Comparison of ENCODE assay signal across 25 cellular contexts in the genomic region with DNA sequence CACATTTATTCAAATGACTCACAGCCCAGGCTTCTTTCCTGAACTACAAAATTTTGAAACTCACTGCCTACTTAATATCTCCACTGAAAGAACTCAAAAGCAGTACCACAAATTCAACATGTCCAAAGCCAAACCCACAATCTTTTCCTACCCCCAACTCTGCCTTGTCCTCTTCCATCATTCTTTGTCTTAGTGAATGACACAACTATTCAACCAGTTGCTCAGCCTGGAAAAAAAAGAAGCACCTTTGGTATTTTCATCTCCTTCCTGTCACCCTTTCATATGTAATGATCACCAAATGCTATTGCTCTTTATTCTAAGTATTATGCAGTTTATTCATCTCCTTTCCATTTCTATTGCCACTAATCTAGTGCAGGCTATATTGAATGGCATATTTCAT.
DNase-seq lines count a peak whose midpoint lies in the region; ATAC-seq, FAIRE-seq and TF ChIP-seq lines count a peak whose summit lies in the region.
"Had no signal": no experiment of that assay in that cellular context is flagged by ENCODE, and none has a peak within 500 bp of the region (broad histone marks: within the 10 kb centered on the region; RNA-seq: fewer than 3 reads in every experiment).

No MANE protein-coding gene starts in this region.

- FAIRE-seq in astrocyte (lab: Jason Lieb, UNC): no peak
- FAIRE-seq: D721Med, HepG2, RCC 7860 had no signal

- no peaks in the 10 kb centered on the region for H3K27me3 Mint-ChIP-seq in astrocyte (ENCODE audit: low read depth, unreplicated experiment)

- ATAC-seq in HG02571 (IDR thresholded peaks at IDR 0.05; ENCODE audit: unreplicated experiment) (no peak), GM21825 (IDR thresholded peaks at IDR 0.05; ENCODE audit: unreplicated experiment) (no peak)
- ATAC-seq: HepG2 had no signal

- H4K20me1 ChIP-seq in astrocyte (ENCODE audit: insufficient read depth, low read length): no peaks in the 10 kb centered on the region
- H4K20me1 ChIP-seq: BLaER1 treated with 17β-estradiol and CSF1 and Interleukin-3, amounts not matched to agents 10 nM and 100 nM had no signal

- peaks cover 8% of the 10 kb centered on the region for H3K4me1 ChIP-seq in HUES6 (ENCODE audit: control insufficient read depth, insufficient read depth, low read length)
- H3K4me1 ChIP-seq in astrocyte (ENCODE audit: insufficient read depth, low read length): no peaks in the 10 kb centered on the region
- H3K4me1 ChIP-seq: BLaER1 treated with 17β-estradiol and CSF1 and Interleukin-3, amounts not matched to agents 10 nM and 100 nM had no signal

- no peaks in the 10 kb centered on the region for H3K79me2 ChIP-seq in astrocyte (ENCODE audit: insufficient read depth, low read length)

- H3K27me3 ChIP-seq in HUES6 (ENCODE audit: control insufficient read depth, insufficient read depth, low read length) (no peaks in the 10 kb centered on the region), astrocyte (ENCODE audit: insufficient read depth, low read length) (no peaks in the 10 kb centered on the region), MG63 (peaks cover 8% of the 10 kb centered on the region)
- H3K27me3 ChIP-seq: BLaER1 treated with 17β-estradiol and CSF1 and Interleukin-3, amounts not matched to agents 10 nM and 100 nM had no signal

- no peak for TF ChIP-seq CTCF in AG04449 (IDR thresholded peaks at IDR 0.05; ENCODE audit: insufficient read depth, low read length, missing control alignments)
- TF ChIP-seq CTCF in astrocyte (IDR thresholded peaks at IDR 0.05; ENCODE audit: insufficient read depth, low read depth, low read length): no peak

- H3K4me2 ChIP-seq in astrocyte (ENCODE audit: low read length): no peak overlapping the region
- H3K4me2 ChIP-seq: BLaER1 treated with 17β-estradiol and CSF1 and Interleukin-3, amounts not matched to agents 10 nM and 100 nM; SK-N-SH had no signal

- no peak overlapping the region for H2AFZ ChIP-seq in astrocyte (ENCODE audit: low read depth, low read length)

- H3K36me3 ChIP-seq in HUES6 (ENCODE audit: control insufficient read depth, insufficient read depth, low read length) (no peaks in the 10 kb centered on the region), astrocyte (ENCODE audit: insufficient read depth, low read length) (no peaks in the 10 kb centered on the region), MG63 (no peaks in the 10 kb centered on the region)
- H3K36me3 ChIP-seq: BLaER1 treated with 17β-estradiol and CSF1 and Interleukin-3, amounts not matched to agents 10 nM and 100 nM had no signal

- H3K9me3 ChIP-seq in HUES6 (ENCODE audit: control insufficient read depth, insufficient read depth, low read depth, low read length): no peaks in the 10 kb centered on the region
- H3K9me3 ChIP-seq in astrocyte (ENCODE audit: insufficient read depth, low read depth, low read length): no peaks in the 10 kb centered on the region
- H3K9me3 ChIP-seq in MG63: no peaks in the 10 kb centered on the region; the same call in 1 of the 2 replicates
- H3K9me3 ChIP-seq: BLaER1 treated with 17β-estradiol and CSF1 and Interleukin-3, amounts not matched to agents 10 nM and 100 nM; SK-N-SH had no signal

- POLR2A ChIA-PET in AG04449 (lab: Yijun Ruan, JAX): no interaction called here

- H3K36me3 Mint-ChIP-seq in astrocyte (ENCODE audit: low read depth, unreplicated experiment): no peaks in the 10 kb centered on the region

- peak overlapping the region; percentile 3 for H3K27ac Mint-ChIP-seq in astrocyte (ENCODE audit: unreplicated experiment)
- H3K27ac Mint-ChIP-seq: CD4-positive, alpha-beta T cell had no signal

- no peak overlapping the region for H3K4me3 ChIP-seq in AG04449 (ENCODE audit: low read depth, low read length)
- no peak overlapping the region for H3K4me3 ChIP-seq in HUES6 (ENCODE audit: low read depth, low read length)
- H3K4me3 ChIP-seq in astrocyte (ENCODE audit: insufficient read depth, low read depth, low read length): no peak overlapping the region
- H3K4me3 ChIP-seq in MG63: no peak overlapping the region
- H3K4me3 ChIP-seq: BLaER1 treated with 17β-estradiol and CSF1 and Interleukin-3, amounts not matched to agents 10 nM and 100 nM had no signal

- H3K9me3 Mint-ChIP-seq in astrocyte (ENCODE audit: unreplicated experiment): no peaks in the 10 kb centered on the region
- H3K9me3 Mint-ChIP-seq: CD4-positive, alpha-beta T cell had no signal

- 0 out of 2 replicates have a peak overlapping the region, but pooled peaks have one; percentile 60 for H3K27ac ChIP-seq in HUES6 (ENCODE audit: low read depth, low read length)
- no peak overlapping the region for H3K27ac ChIP-seq in astrocyte (ENCODE audit: low read depth, low read length)
- H3K27ac ChIP-seq: 22Rv1; BLaER1 treated with 17β-estradiol and CSF1 and Interleukin-3, amounts not matched to agents 10 nM and 100 nM had no signal

- H3K4me1 Mint-ChIP-seq in astrocyte (ENCODE audit: low read depth, unreplicated experiment): peaks cover 5% of the 10 kb centered on the region

- no peak overlapping the region for H3K4me3 Mint-ChIP-seq in astrocyte (ENCODE audit: unreplicated experiment)
- H3K4me3 Mint-ChIP-seq: CD4-positive, alpha-beta T cell had no signal

- DNase-seq in AG04449 (ENCODE audit: low read depth, low spot score): peak; percentile 9
- DNase-seq in astrocyte (ENCODE audit: low read depth): peak; percentile 23
- peak; percentile 17 for DNase-seq in iPS DF 19.7 (ENCODE audit: low read depth, low spot score)
- no peak for DNase-seq in MG63
- DNase-seq in activated CD4-positive, CD25-positive, alpha-beta regulatory T cell (lab: John Stamatoyannopoulos, UW): no peak
- DNase-seq: ACHN; CD4-positive, alpha-beta T cell; H7; Kasumi-1; NCI-H1105 treated with DMSO at 0.1 percent for 48 hours; NCI-H146; NCI-H1930; NCI-H2107; NCI-H524; NCI-H774; SK-N-SH; SW 1271 had no signal

- H3K9ac ChIP-seq in HUES6 (ENCODE audit: low read length) (no peak overlapping the region), astrocyte (ENCODE audit: low read length) (no peak overlapping the region)
- H3K9ac ChIP-seq: BLaER1 treated with 17β-estradiol and CSF1 and Interleukin-3, amounts not matched to agents 10 nM and 100 nM; SK-N-SH had no signal

- CTCF ChIA-PET in AG04449 (lab: Yijun Ruan, JAX): no interaction called here

Comparison
In these comparisons a context has a peak if more than half of its experiments do, and no peak if none do; other contexts are left out.
1. DNase-seq: peak in AG04449 (single experiment), astrocyte (single experiment) and iPS DF 19.7 (single experiment); none in MG63 (single experiment) and activated CD4-positive, CD25-positive, alpha-beta regulatory T cell (0 of 4).